Comparison of ENCODE assay signal across 18 cellular contexts in the genomic region with DNA sequence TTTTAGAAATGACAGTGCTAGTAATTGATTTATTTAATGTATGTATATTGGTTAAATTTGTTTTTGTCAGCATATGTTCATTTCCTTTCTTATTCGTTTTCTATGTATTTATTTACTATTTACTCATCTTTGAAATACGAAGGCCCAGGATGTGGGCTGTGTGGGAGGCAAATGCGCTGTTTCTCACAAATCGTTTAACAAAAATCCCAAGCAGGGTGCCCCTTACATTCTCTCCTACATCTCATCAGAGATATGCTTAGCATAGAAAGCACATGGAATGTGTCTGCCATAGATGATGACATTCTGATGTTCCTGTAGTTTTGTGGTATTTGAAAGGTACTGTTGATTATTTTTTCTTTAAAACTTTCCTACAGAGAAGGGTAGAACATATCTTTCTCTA.
DNase-seq lines count a peak whose midpoint lies in the region; ATAC-seq and TF ChIP-seq lines count a peak whose summit lies in the region.
"Had no signal": no experiment of that assay in that cellular context is flagged by ENCODE, and none has a peak within 500 bp of the region (broad histone marks: within the 10 kb centered on the region; RNA-seq: fewer than 3 reads in every experiment).

No MANE protein-coding gene starts in this region.

- intact Hi-C loops in heart left ventricle (cut with DNase I), result no loop called here

- H3K27ac Mint-ChIP-seq in WTC11 (no peak overlapping the region), chondrocyte (ENCODE audit: unreplicated experiment) (no peak overlapping the region)
- H3K27ac Mint-ChIP-seq: CD4-positive, alpha-beta T cell; IgD-negative memory B cell had no signal

- H3K4me2 ChIP-seq in neuronal stem cell (ENCODE audit: insufficient read depth, low read length, poor library complexity, severe bottlenecking), result no peak overlapping the region

- H2BK5ac ChIP-seq in neuronal stem cell (ENCODE audit: low read length), result no peak overlapping the region

- no peaks in the 10 kb centered on the region for H3K4me1 ChIP-seq in neuronal stem cell (ENCODE audit: control insufficient read depth in 2 of 2, insufficient read depth in 1 of 2, low read depth in 1 of 2, low read length in 2 of 2)
- H3K4me1 ChIP-seq in heart left ventricle, result no peaks in the 10 kb centered on the region
- H3K4me1 ChIP-seq: HAP-1 had no signal

- no peaks in the 10 kb centered on the region for H3K79me1 ChIP-seq in neuronal stem cell (ENCODE audit: low read depth, low read length)

- H3K36me3 Mint-ChIP-seq in WTC11 (peaks cover 34% of the 10 kb centered on the region), chondrocyte (ENCODE audit: low read depth) (no peaks in the 10 kb centered on the region)

- H2AK5ac ChIP-seq in neuronal stem cell (ENCODE audit: low read depth, low read length), result no peak overlapping the region

- H3K27me3 Mint-ChIP-seq in WTC11 (ENCODE audit: low read depth) (peaks cover 4% of the 10 kb centered on the region), chondrocyte (ENCODE audit: low read depth) (peaks cover 24% of the 10 kb centered on the region)
- H3K27me3 Mint-ChIP-seq: CD4-positive, alpha-beta T cell had no signal

- DNase-seq in WTC11 (ENCODE audit: low spot score) (no peak), fibroblast of villous mesenchyme (ENCODE audit: low read depth) (peak; percentile 21), neuronal stem cell (ENCODE audit: low spot score) (no peak), heart left ventricle (no peak), chondrocyte (ENCODE audit: low spot score) (no peak)
- DNase-seq: ACHN; AML-193; CD4-positive, alpha-beta T cell; DMS153; DMS79; GDM1; KBM-7 had no signal

- H3K9me3 ChIP-seq in neuronal stem cell (replicated peaks in 1 of 2; ENCODE audit: control insufficient read depth in 2 of 2, insufficient read depth in 1 of 2, low read depth in 1 of 2, low read length in 2 of 2) (peaks cover under 1 to 10% of the 10 kb centered on the region in 2 donors), heart left ventricle (no peaks in the 10 kb centered on the region)
- H3K9me3 ChIP-seq: HAP-1 had no signal

- ATAC-seq in WTC11 (peak; percentile 39; the same call in 1 of the 2 replicates), heart left ventricle (no peak), GM21723 (IDR thresholded peaks at IDR 0.05; ENCODE audit: unreplicated experiment) (no peak)
- ATAC-seq: HepG2 had no signal

- H3K18ac ChIP-seq in neuronal stem cell (ENCODE audit: low read length), result no peak overlapping the region

- no peak overlapping the region for H3K14ac ChIP-seq in neuronal stem cell (ENCODE audit: low read length)

- H2BK12ac ChIP-seq in neuronal stem cell (ENCODE audit: low read length), result no peak overlapping the region

- H3K27me3 ChIP-seq in neuronal stem cell (ENCODE audit: control insufficient read depth in 3 of 3, insufficient read depth in 3 of 3, low read depth in 1 of 3, low read length in 3 of 3), result no peaks in the 10 kb centered on the region
- H3K27me3 ChIP-seq in heart left ventricle, result no peaks in the 10 kb centered on the region

- no peak overlapping the region for H2BK15ac ChIP-seq in neuronal stem cell (ENCODE audit: low read length)

- H3K4ac ChIP-seq in neuronal stem cell (ENCODE audit: low read length), result no peak overlapping the region

- no peak overlapping the region for H4K8ac ChIP-seq in neuronal stem cell (ENCODE audit: low read depth, low read length)

- TF ChIP-seq POLR2A in heart left ventricle (IDR thresholded peaks at IDR 0.05), result no peak

- H3K9me3 Mint-ChIP-seq in WTC11 (peaks cover 39% of the 10 kb centered on the region), chondrocyte (ENCODE audit: low read depth) (peaks cover under 1% of the 10 kb centered on the region)

- no peak overlapping the region for H3K23ac ChIP-seq in neuronal stem cell (ENCODE audit: low read depth, low read length, poor library complexity)

- H3K36me3 ChIP-seq in neuronal stem cell (replicated peaks in 1 of 2; ENCODE audit: control insufficient read depth in 2 of 2, insufficient read depth in 2 of 2, low read length in 2 of 2) (no peaks in the 10 kb centered on the region), heart left ventricle (no peaks in the 10 kb centered on the region)
- H3K36me3 ChIP-seq: HAP-1 had no signal

- H3K4me3 Mint-ChIP-seq in WTC11 (no peak overlapping the region), chondrocyte (ENCODE audit: unreplicated experiment) (no peak overlapping the region)
- H3K4me3 Mint-ChIP-seq: CD4-positive, alpha-beta T cell; IgD-negative memory B cell had no signal

- POLR2A ChIA-PET in WTC11 (lab: Charles Lee), result no interaction called here

- no peak overlapping the region for H3K27ac ChIP-seq in neuronal stem cell (replicated peaks; ENCODE audit: low read length)
- no peak overlapping the region for H3K27ac ChIP-seq in heart left ventricle
- H3K27ac ChIP-seq: C4-2B, HL-60 had no signal

- H4K91ac ChIP-seq in neuronal stem cell (ENCODE audit: low read depth, low read length, poor library complexity), result no peak overlapping the region

- peak overlapping the region; percentile 32 for H2AFZ ChIP-seq in neuronal stem cell (ENCODE audit: low read length)

- H3K4me3 ChIP-seq in fibroblast of villous mesenchyme (ENCODE audit: low read depth, low read length), result no peak overlapping the region
- H3K4me3 ChIP-seq in neuronal stem cell (ENCODE audit: low read length in 2 of 2), result no peak overlapping the region
- no peak overlapping the region for H3K4me3 ChIP-seq in heart left ventricle
- H3K4me3 ChIP-seq: HAP-1 had no signal

- no peak overlapping the region for H3K9ac ChIP-seq in neuronal stem cell (ENCODE audit: low read depth, low read length, poor library complexity)

- H3K4me1 Mint-ChIP-seq in WTC11, result peaks cover 15% of the 10 kb centered on the region
- no peaks in the 10 kb centered on the region for H3K4me1 Mint-ChIP-seq in chondrocyte (ENCODE audit: low read depth)
- H3K4me1 Mint-ChIP-seq: IgD-negative memory B cell had no signal

- no peak for TF ChIP-seq CTCF in WTC11 (IDR thresholded peaks at IDR 0.05)
- TF ChIP-seq CTCF in fibroblast of villous mesenchyme (IDR thresholded peaks at IDR 0.05; ENCODE audit: insufficient read depth, low read depth, low read length), result no peak
- TF ChIP-seq CTCF in heart left ventricle (IDR thresholded peaks at IDR 0.05), result no peak
- TF ChIP-seq CTCF in chondrocyte (IDR thresholded peaks at IDR 0.05), result no peak

- CTCF ChIA-PET in WTC11 (lab: Charles Lee), result no interaction called here

- H2BK120ac ChIP-seq in neuronal stem cell (ENCODE audit: low read depth, low read length), result no peak overlapping the region

- no CpG with 5 or more reads among the region's 4 CpGs for WGBS in neuronal stem cell (ENCODE audit: extremely low coverage in 2 of 2, insufficient read length in 2 of 2, insufficient replicate concordance in 1 of 2), 2 donors
- WGBS in heart left ventricle, 4 donors, result 58 to 68% (median 61%) methylated on average over 4 of the region's 4 CpGs

TF ChIP-seq in WTC11, 78 proteins besides CTCF, POLR2A, EP300 and RAD21:
- TF ChIP-seq ZNF423 (CRISPR knock-in tag; IDR thresholded peaks at IDR 0.05) (no peak), ZNF138 (CRISPR knock-in tag; conservative IDR thresholded peaks at IDR 0.05) (no peak), USF1 (CRISPR knock-in tag; IDR thresholded peaks at IDR 0.05) (no peak)
